Comparison of ENCODE assay signal across 8 cellular contexts in genomic region chr1:232211149-232211548, GRCh38.
DNase-seq lines count a peak whose midpoint lies in the region; ATAC-seq and TF ChIP-seq lines count a peak whose summit lies in the region.
"Had no signal": no experiment of that assay in that cellular context is flagged by ENCODE, and none has a peak within 500 bp of the region (broad histone marks: within the 10 kb centered on the region; RNA-seq: fewer than 3 reads in every experiment).

No MANE protein-coding gene starts in this region.

- H3K4me3 Mint-ChIP-seq in CD14-positive monocyte: no peak overlapping the region

- H3K9me3 ChIP-seq in mucosa of descending colon: no peaks in the 10 kb centered on the region
- H3K9me3 ChIP-seq: tibial artery had no signal

- peaks cover 0 to 2% (median 2%) of the 10 kb centered on the region in 7 donors for H3K9me3 Mint-ChIP-seq in CD14-positive monocyte

- peak; percentile 54 for ATAC-seq in HG02798 (IDR thresholded peaks at IDR 0.05; ENCODE audit: poor library complexity, unreplicated experiment)
- peak; percentile 85 for ATAC-seq in SK-N-SH treated with all-trans-retinoic acid at 6 μM for 48 hours
- peak; percentile 32 for ATAC-seq in mucosa of descending colon
- no peak for ATAC-seq in GM21367 (IDR thresholded peaks at IDR 0.05; ENCODE audit: unreplicated experiment)

- no peaks in the 10 kb centered on the region for H3K4me1 ChIP-seq in mucosa of descending colon (ENCODE audit: low read depth)
- H3K4me1 ChIP-seq: tibial artery had no signal

- TF ChIP-seq CTCF in GM12875 (IDR thresholded peaks at IDR 0.05; ENCODE audit: borderline replicate concordance, insufficient read depth, low read depth, low read length) (peak; percentile 57), mucosa of descending colon (IDR thresholded peaks at IDR 0.05) (no peak), CD14-positive monocyte (IDR thresholded peaks at IDR 0.05) (no peak)

- intact Hi-C loops in mucosa of descending colon (cut with DNase I, micrococcal nuclease): no loop called here
- intact Hi-C loops in CD14-positive monocyte (cut with micrococcal nuclease): no loop called here

- H3K27ac Mint-ChIP-seq in CD14-positive monocyte: no peak overlapping the region

- no peaks in the 10 kb centered on the region for H3K36me3 Mint-ChIP-seq in CD14-positive monocyte

- DNase-seq in mucosa of descending colon: no peak
- DNase-seq in retina: no peak
- DNase-seq in CD14-positive monocyte (ENCODE audit: low spot score): no peak
- DNase-seq: tibial artery had no signal

- H3K4me3 ChIP-seq in GM12875 (ENCODE audit: low read depth, low read length) (no peak overlapping the region), mucosa of descending colon (no peak overlapping the region)
- H3K4me3 ChIP-seq: tibial artery had no signal

- no peaks in the 10 kb centered on the region for H3K4me1 Mint-ChIP-seq in CD14-positive monocyte

- no peaks in the 10 kb centered on the region for H3K36me3 ChIP-seq in mucosa of descending colon (ENCODE audit: low read depth)
- H3K36me3 ChIP-seq: tibial artery had no signal

- H3K27me3 Mint-ChIP-seq in CD14-positive monocyte (ENCODE audit: low read depth in 3 of 3): peaks cover 1 to 6% (median 3%) of the 10 kb centered on the region in 3 donors

TF ChIP-seq in SK-N-SH treated with all-trans-retinoic acid at 6 μM for 48 hours, 23 proteins besides CTCF, POLR2A, EP300 and RAD21:
- TF ChIP-seq CSRNP3 (CRISPR knock-in tag; IDR thresholded peaks at IDR 0.05): no peak
- no peak for TF ChIP-seq TOX (CRISPR knock-in tag; IDR thresholded peaks at IDR 0.05; ENCODE audit: borderline replicate concordance)
- TF ChIP-seq ZC3H10 (CRISPR knock-in tag; IDR thresholded peaks at IDR 0.05): no peak
- no peak for TF ChIP-seq SNAI2 (CRISPR knock-in tag; IDR thresholded peaks at IDR 0.05)
- TF ChIP-seq ARNTL (CRISPR knock-in tag; IDR thresholded peaks at IDR 0.05; ENCODE audit: borderline replicate concordance, low read depth): no peak
- TF ChIP-seq PPARA (CRISPR knock-in tag; IDR thresholded peaks at IDR 0.05; ENCODE audit: borderline replicate concordance): no peak
- TF ChIP-seq, protein P1, sequence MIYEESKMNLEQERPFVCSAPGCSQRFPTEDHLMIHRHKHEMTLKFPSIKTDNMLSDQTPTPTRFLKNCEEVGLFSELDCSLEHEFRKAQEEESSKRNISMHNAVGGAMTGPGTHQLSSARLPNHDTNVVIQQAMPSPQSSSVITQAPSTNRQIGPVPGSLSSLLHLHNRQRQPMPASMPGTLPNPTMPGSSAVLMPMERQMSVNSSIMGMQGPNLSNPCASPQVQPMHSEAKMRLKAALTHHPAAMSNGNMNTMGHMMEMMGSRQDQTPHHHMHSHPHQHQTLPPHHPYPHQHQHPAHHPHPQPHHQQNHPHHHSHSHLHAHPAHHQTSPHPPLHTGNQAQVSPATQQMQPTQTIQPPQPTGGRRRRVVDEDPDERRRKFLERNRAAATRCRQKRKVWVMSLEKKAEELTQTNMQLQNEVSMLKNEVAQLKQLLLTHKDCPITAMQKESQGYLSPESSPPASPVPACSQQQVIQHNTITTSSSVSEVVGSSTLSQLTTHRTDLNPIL (CRISPR knock-in tag; IDR thresholded peaks at IDR 0.05; ENCODE audit: low read depth): no peak
- no peak for TF ChIP-seq OSR1 (CRISPR knock-in tag; IDR thresholded peaks at IDR 0.05)
- TF ChIP-seq CSDC2 (CRISPR knock-in tag; IDR thresholded peaks at IDR 0.05): no peak
- TF ChIP-seq, protein P2, sequence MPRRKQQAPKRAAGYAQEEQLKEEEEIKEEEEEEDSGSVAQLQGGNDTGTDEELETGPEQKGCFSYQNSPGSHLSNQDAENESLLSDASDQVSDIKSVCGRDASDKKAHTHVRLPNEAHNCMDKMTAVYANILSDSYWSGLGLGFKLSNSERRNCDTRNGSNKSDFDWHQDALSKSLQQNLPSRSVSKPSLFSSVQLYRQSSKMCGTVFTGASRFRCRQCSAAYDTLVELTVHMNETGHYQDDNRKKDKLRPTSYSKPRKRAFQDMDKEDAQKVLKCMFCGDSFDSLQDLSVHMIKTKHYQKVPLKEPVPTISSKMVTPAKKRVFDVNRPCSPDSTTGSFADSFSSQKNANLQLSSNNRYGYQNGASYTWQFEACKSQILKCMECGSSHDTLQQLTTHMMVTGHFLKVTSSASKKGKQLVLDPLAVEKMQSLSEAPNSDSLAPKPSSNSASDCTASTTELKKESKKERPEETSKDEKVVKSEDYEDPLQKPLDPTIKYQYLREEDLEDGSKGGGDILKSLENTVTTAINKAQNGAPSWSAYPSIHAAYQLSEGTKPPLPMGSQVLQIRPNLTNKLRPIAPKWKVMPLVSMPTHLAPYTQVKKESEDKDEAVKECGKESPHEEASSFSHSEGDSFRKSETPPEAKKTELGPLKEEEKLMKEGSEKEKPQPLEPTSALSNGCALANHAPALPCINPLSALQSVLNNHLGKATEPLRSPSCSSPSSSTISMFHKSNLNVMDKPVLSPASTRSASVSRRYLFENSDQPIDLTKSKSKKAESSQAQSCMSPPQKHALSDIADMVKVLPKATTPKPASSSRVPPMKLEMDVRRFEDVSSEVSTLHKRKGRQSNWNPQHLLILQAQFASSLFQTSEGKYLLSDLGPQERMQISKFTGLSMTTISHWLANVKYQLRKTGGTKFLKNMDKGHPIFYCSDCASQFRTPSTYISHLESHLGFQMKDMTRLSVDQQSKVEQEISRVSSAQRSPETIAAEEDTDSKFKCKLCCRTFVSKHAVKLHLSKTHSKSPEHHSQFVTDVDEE (CRISPR knock-in tag; IDR thresholded peaks at IDR 0.05): no peak
- TF ChIP-seq, protein P3, sequence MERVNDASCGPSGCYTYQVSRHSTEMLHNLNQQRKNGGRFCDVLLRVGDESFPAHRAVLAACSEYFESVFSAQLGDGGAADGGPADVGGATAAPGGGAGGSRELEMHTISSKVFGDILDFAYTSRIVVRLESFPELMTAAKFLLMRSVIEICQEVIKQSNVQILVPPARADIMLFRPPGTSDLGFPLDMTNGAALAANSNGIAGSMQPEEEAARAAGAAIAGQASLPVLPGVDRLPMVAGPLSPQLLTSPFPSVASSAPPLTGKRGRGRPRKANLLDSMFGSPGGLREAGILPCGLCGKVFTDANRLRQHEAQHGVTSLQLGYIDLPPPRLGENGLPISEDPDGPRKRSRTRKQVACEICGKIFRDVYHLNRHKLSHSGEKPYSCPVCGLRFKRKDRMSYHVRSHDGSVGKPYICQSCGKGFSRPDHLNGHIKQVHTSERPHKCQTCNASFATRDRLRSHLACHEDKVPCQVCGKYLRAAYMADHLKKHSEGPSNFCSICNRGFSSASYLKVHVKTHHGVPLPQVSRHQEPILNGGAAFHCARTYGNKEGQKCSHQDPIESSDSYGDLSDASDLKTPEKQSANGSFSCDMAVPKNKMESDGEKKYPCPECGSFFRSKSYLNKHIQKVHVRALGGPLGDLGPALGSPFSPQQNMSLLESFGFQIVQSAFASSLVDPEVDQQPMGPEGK (CRISPR knock-in tag; IDR thresholded peaks at IDR 0.05; ENCODE audit: borderline replicate concordance): no peak
- TF ChIP-seq ZNF565 (CRISPR knock-in tag; conservative IDR thresholded peaks at IDR 0.05; ENCODE audit: low read depth): no peak
- TF ChIP-seq ISL1 (CRISPR knock-in tag; IDR thresholded peaks at IDR 0.05): no peak
